ENCODE assay signal across 1 cellular context in genomic region chr1:235090406-235091069, GRCh38.
A peak's percentile ranks its signal among the peaks of the same experiment; 100 is the strongest.
TF ChIP-seq lines count a peak whose summit lies in the region.

No MANE protein-coding gene starts in this region.

TF ChIP-seq in K562, 482 proteins besides CTCF, POLR2A, EP300 and RAD21 (continued from another document):
- TF ChIP-seq FOXP4 (CRISPR knock-in tag; IDR thresholded peaks at IDR 0.05; ENCODE audit: borderline replicate concordance) (no peak), ILK (tag; IDR thresholded peaks at IDR 0.05; ENCODE audit: borderline replicate concordance, low read depth) (no peak), PHF21A (IDR thresholded peaks at IDR 0.05; ENCODE audit: borderline replicate concordance, low read depth) (no peak), NR2C1 (IDR thresholded peaks at IDR 0.05) (no peak), NR2C1 (tag; IDR thresholded peaks at IDR 0.05) (no peak), ZNF324 (CRISPR knock-in tag; IDR thresholded peaks at IDR 0.05) (no peak), GATA2 (CRISPR knock-in tag; IDR thresholded peaks at IDR 0.05) (no peak), ZNF75A (CRISPR knock-in tag; IDR thresholded peaks at IDR 0.05) (no peak), SRSF3 (IDR thresholded peaks at IDR 0.05; ENCODE audit: insufficient read depth, low read length) (no peak), BCL6 (CRISPR knock-in tag; IDR thresholded peaks at IDR 0.05) (no peak), POU5F1 (IDR thresholded peaks at IDR 0.05; ENCODE audit: borderline replicate concordance, low read depth, low read length, partially characterized antibody) (no peak), RFX1 (IDR thresholded peaks at IDR 0.05) (no peak), FOXM1 (IDR thresholded peaks at IDR 0.05; ENCODE audit: low read depth) (no peak), FOXM1 (CRISPR knock-in tag; IDR thresholded peaks at IDR 0.05; ENCODE audit: low read depth) (no peak), ZNF212 (CRISPR knock-in tag; IDR thresholded peaks at IDR 0.05) (no peak), PRMT5 (CRISPR knock-in tag; IDR thresholded peaks at IDR 0.05) (no peak), ZZZ3 (IDR thresholded peaks at IDR 0.05) (no peak), ZNF174 (CRISPR knock-in tag; IDR thresholded peaks at IDR 0.05) (no peak), ATF2 (CRISPR knock-in tag; IDR thresholded peaks at IDR 0.05) (no peak), PHB2 (IDR thresholded peaks at IDR 0.05; ENCODE audit: low read depth) (no peak), TCF3 (CRISPR knock-in tag; IDR thresholded peaks at IDR 0.05) (no peak), ZNF699 (CRISPR knock-in tag; IDR thresholded peaks at IDR 0.05; ENCODE audit: insufficient replicate concordance) (no peak), ARID1B (IDR thresholded peaks at IDR 0.05) (peak; percentile 76), TRIM24 (IDR thresholded peaks at IDR 0.05) (peak in 1 of 2 experiments; percentile 22; a peak in 1 of 4 replicates), KLF6 (CRISPR knock-in tag; IDR thresholded peaks at IDR 0.05; ENCODE audit: borderline replicate concordance) (peak; percentile 29; the same call in 1 of the 2 replicates), YBX1 (IDR thresholded peaks at IDR 0.05) (no peak), EWSR1 (IDR thresholded peaks at IDR 0.05; ENCODE audit: borderline replicate concordance, low read depth, partially characterized antibody) (no peak), DIDO1 (tag; IDR thresholded peaks at IDR 0.05; ENCODE audit: low read depth) (peak; percentile 66), ZSCAN29 (IDR thresholded peaks at IDR 0.05) (no peak), NR1H2 (CRISPR knock-in tag; IDR thresholded peaks at IDR 0.05) (no peak), CSDE1 (IDR thresholded peaks at IDR 0.05) (no peak), ZNF12 (CRISPR knock-in tag; IDR thresholded peaks at IDR 0.05) (no peak), RFX7 (CRISPR knock-in tag; IDR thresholded peaks at IDR 0.05) (no peak), ZNF77 (CRISPR knock-in tag; IDR thresholded peaks at IDR 0.05) (no peak), E2F1 (CRISPR knock-in tag; IDR thresholded peaks at IDR 0.05) (no peak), HNRNPL (IDR thresholded peaks at IDR 0.05; ENCODE audit: low read depth, low read length) (no peak), ZNF707 (CRISPR knock-in tag; conservative IDR thresholded peaks at IDR 0.05) (no peak), ZNF445 (CRISPR knock-in tag; IDR thresholded peaks at IDR 0.05; ENCODE audit: low read depth) (no peak), ZNF224 (CRISPR knock-in tag; IDR thresholded peaks at IDR 0.05) (no peak)
- TF ChIP-seq, protein P1, sequence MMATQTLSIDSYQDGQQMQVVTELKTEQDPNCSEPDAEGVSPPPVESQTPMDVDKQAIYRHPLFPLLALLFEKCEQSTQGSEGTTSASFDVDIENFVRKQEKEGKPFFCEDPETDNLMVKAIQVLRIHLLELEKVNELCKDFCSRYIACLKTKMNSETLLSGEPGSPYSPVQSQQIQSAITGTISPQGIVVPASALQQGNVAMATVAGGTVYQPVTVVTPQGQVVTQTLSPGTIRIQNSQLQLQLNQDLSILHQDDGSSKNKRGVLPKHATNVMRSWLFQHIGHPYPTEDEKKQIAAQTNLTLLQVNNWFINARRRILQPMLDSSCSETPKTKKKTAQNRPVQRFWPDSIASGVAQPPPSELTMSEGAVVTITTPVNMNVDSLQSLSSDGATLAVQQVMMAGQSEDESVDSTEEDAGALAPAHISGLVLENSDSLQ (IDR thresholded peaks at IDR 0.05) = peak; percentile 97
- TF ChIP-seq, protein P2, sequence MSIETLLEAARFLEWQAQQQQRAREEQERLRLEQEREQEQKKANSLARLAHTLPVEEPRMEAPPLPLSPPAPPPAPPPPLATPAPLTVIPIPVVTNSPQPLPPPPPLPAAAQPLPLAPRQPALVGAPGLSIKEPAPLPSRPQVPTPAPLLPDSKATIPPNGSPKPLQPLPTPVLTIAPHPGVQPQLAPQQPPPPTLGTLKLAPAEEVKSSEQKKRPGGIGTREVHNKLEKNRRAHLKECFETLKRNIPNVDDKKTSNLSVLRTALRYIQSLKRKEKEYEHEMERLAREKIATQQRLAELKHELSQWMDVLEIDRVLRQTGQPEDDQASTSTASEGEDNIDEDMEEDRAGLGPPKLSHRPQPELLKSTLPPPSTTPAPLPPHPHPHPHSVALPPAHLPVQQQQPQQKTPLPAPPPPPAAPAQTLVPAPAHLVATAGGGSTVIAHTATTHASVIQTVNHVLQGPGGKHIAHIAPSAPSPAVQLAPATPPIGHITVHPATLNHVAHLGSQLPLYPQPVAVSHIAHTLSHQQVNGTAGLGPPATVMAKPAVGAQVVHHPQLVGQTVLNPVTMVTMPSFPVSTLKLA (conservative IDR thresholded peaks at IDR 0.05) = peak in 1 of 2 experiments; percentile 82; a peak in 3 of 4 replicates
- TF ChIP-seq, protein P3, sequence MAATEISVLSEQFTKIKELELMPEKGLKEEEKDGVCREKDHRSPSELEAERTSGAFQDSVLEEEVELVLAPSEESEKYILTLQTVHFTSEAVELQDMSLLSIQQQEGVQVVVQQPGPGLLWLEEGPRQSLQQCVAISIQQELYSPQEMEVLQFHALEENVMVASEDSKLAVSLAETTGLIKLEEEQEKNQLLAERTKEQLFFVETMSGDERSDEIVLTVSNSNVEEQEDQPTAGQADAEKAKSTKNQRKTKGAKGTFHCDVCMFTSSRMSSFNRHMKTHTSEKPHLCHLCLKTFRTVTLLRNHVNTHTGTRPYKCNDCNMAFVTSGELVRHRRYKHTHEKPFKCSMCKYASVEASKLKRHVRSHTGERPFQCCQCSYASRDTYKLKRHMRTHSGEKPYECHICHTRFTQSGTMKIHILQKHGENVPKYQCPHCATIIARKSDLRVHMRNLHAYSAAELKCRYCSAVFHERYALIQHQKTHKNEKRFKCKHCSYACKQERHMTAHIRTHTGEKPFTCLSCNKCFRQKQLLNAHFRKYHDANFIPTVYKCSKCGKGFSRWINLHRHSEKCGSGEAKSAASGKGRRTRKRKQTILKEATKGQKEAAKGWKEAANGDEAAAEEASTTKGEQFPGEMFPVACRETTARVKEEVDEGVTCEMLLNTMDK (IDR thresholded peaks at IDR 0.05; ENCODE audit: borderline replicate concordance, insufficient read depth, low read depth, low read length, poor library complexity, severe bottlenecking) = no peak
- TF ChIP-seq, protein P4, sequence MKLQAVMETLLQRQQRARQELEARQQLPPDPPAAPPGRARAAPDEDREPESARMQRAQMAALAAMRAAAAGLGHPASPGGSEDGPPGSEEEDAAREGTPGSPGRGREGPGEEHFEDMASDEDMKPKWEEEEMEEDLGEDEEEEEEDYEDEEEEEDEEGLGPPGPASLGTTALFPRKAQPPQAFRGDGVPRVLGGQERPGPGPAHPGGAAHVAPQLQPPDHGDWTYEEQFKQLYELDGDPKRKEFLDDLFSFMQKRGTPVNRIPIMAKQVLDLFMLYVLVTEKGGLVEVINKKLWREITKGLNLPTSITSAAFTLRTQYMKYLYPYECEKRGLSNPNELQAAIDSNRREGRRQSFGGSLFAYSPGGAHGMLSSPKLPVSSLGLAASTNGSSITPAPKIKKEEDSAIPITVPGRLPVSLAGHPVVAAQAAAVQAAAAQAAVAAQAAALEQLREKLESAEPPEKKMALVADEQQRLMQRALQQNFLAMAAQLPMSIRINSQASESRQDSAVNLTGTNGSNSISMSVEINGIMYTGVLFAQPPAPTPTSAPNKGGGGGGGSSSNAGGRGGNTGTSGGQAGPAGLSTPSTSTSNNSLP (IDR thresholded peaks at IDR 0.05; ENCODE audit: borderline replicate concordance, low read depth, low read length) = no peak
- TF ChIP-seq, protein P5, sequence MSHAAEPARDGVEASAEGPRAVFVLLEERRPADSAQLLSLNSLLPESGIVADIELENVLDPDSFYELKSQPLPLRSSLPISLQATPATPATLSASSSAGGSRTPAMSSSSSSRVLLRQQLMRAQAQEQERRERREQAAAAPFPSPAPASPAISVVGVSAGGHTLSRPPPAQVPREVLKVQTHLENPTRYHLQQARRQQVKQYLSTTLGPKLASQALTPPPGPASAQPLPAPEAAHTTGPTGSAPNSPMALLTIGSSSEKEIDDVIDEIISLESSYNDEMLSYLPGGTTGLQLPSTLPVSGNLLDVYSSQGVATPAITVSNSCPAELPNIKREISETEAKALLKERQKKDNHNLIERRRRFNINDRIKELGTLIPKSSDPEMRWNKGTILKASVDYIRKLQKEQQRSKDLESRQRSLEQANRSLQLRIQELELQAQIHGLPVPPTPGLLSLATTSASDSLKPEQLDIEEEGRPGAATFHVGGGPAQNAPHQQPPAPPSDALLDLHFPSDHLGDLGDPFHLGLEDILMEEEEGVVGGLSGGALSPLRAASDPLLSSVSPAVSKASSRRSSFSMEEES (CRISPR knock-in tag; IDR thresholded peaks at IDR 0.05) = no peak
- TF ChIP-seq, protein P6, sequence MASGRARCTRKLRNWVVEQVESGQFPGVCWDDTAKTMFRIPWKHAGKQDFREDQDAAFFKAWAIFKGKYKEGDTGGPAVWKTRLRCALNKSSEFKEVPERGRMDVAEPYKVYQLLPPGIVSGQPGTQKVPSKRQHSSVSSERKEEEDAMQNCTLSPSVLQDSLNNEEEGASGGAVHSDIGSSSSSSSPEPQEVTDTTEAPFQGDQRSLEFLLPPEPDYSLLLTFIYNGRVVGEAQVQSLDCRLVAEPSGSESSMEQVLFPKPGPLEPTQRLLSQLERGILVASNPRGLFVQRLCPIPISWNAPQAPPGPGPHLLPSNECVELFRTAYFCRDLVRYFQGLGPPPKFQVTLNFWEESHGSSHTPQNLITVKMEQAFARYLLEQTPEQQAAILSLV (tag; IDR thresholded peaks at IDR 0.05) = no peak
